8 cellular contexts compared by ENCODE assay signal in genomic region chr10:97792058-97792721, GRCh38. TPM values are rescaled to one million over a fixed set of nuclear protein-coding genes. Genes with fewer than 3 reads are reported as not detected.
DNase-seq lines count a peak whose midpoint lies in the region; ATAC-seq and TF ChIP-seq lines count a peak whose summit lies in the region.

No MANE protein-coding gene starts in this region.

- H3K9me3 ChIP-seq in right lobe of liver, result no peaks in the 10 kb centered on the region

- H3K27me3 Mint-ChIP-seq in chondrocyte (ENCODE audit: low read depth), result peaks cover 23% of the 10 kb centered on the region

- H3K27me3 ChIP-seq in right lobe of liver, result no peaks in the 10 kb centered on the region

- H3K4me3 ChIP-seq in HFF-Myc (replicated peaks; ENCODE audit: low read depth, low read length), result no peak overlapping the region
- no peak overlapping the region for H3K4me3 ChIP-seq in right lobe of liver

- ATAC-seq in right lobe of liver, result peak; percentile 78 to 90 (median 85)
- no peak for ATAC-seq in GM19035 (IDR thresholded peaks at IDR 0.05; ENCODE audit: unreplicated experiment)

- no peaks in the 10 kb centered on the region for H3K4me1 ChIP-seq in right lobe of liver

- H3K4me3 Mint-ChIP-seq in chondrocyte (ENCODE audit: unreplicated experiment), result no peak overlapping the region

- no peaks in the 10 kb centered on the region for H3K4me1 Mint-ChIP-seq in chondrocyte (ENCODE audit: low read depth)

- 3% methylated on average over 4 of the region's 8 CpGs for WGBS in right lobe of liver (ENCODE audit: insufficient coverage, low coverage, low lambda C conversion rate, missing lambda C conversion rate)

- intact Hi-C loops in right lobe of liver (cut with DNase I), result loop anchor here in 1 of 2 donors (5.0 kb wide), 1 partner anchor 75 kb away; no protein-coding TSS in a partner anchor

- DNase-seq in COLO668 (lab: John Stamatoyannopoulos, UW; ENCODE audit: unreplicated experiment) (peak; percentile 66), HFF-Myc (ENCODE audit: extremely low read depth, low read depth) (peak; percentile 11), NCI-H2227 (lab: John Stamatoyannopoulos, UW; ENCODE audit: unreplicated experiment) (peak; percentile 75), chondrocyte (ENCODE audit: low spot score) (no peak), right lobe of liver (peak; percentile 71 to 75 (median 73))
- DNase-seq in activated CD4-positive, alpha-beta T cell treated with anti-CD3 and anti-CD28 coated beads, Interleukin-2, amount 50 U/mL, for 24 hours (ENCODE audit: low read depth in 1 of 2, low spot score in 1 of 2), result peak; percentile 55 to 65
- DNase-seq in stimulated activated CD4-positive, alpha-beta T cell treated with anti-CD3 and anti-CD28 coated beads, TNF-alpha, amount 100 ng/mL, for 48 hours (ENCODE audit: low read depth in 3 of 3), result peak; percentile 43 to 58 (median 51)

- no peak overlapping the region for H3K27ac ChIP-seq in right lobe of liver

- TF ChIP-seq POLR2A in right lobe of liver (IDR thresholded peaks at IDR 0.05), result no peak

- no peak overlapping the region for H3K27ac Mint-ChIP-seq in chondrocyte (ENCODE audit: unreplicated experiment)

- no peaks in the 10 kb centered on the region for H3K36me3 Mint-ChIP-seq in chondrocyte (ENCODE audit: low read depth)

- H3K9me3 Mint-ChIP-seq in chondrocyte (ENCODE audit: low read depth), result no peaks in the 10 kb centered on the region

- peak; percentile 97 for TF ChIP-seq CTCF in HFF-Myc (IDR thresholded peaks at IDR 0.05; ENCODE audit: low read depth, low read length, missing control alignments)
- TF ChIP-seq CTCF in chondrocyte (IDR thresholded peaks at IDR 0.05), result peak; percentile 93
- peak; percentile 81 to 91 (median 87) for TF ChIP-seq CTCF in right lobe of liver (IDR thresholded peaks at IDR 0.05)

- no peaks in the 10 kb centered on the region for H3K36me3 ChIP-seq in right lobe of liver

RNA-seq across cellular contexts. Expression of gene SFRP5, which starts 20.4 kb away (rescaled TPM):
- total RNA-seq in chondrocyte (0.31 to 0.80 TPM (median 0.35 TPM) in 3 replicates), right lobe of liver (1 to 10 TPM; 1.6 to 6.6 (median 4.5) TPM)

RNA-seq across cellular contexts. Expression of gene ZFYVE27, which starts 55.3 kb away (rescaled TPM):
- total RNA-seq in chondrocyte, result 16.9 to 18.1 TPM (median 17.1 TPM) in 3 replicates
- total RNA-seq in right lobe of liver, result 10 to 100 TPM in 5 of 6 experiments, 1 to 10 TPM in 1; 9.2 to 19.3 (median 12.6) TPM

RNA-seq across cellular contexts. Expression of gene GOLGA7B, which starts 57.5 kb away (rescaled TPM):
- total RNA-seq in chondrocyte (0.12 to 0.27 TPM (median 0.13 TPM) in 3 replicates), right lobe of liver (under 1 TPM; 0.06 to 0.28 (median 0.14) TPM)
